7 cellular contexts compared by ENCODE assay signal in genomic region chr11:22193348-22194051, GRCh38. TPM values are rescaled to one million over a fixed set of nuclear protein-coding genes. Genes with fewer than 3 reads are reported as not detected.
DNase-seq lines count a peak whose midpoint lies in the region; ATAC-seq and TF ChIP-seq lines count a peak whose summit lies in the region.

No MANE protein-coding gene starts in this region.

- BruUV-seq in HCT116 (replicated peaks; lab: Mats Ljungman, UMichigan): no TSS peak

- H3K9ac ChIP-seq in HCT116 (ENCODE audit: low read length): peak overlapping the region; percentile 46

- POLR2A ChIA-PET in HCT116 (lab: Charles Lee): no interaction called here

- H4K20me1 ChIP-seq in HCT116 (ENCODE audit: insufficient read depth): no peaks in the 10 kb centered on the region

- TF ChIP-seq POLR2A in GM18505 (IDR thresholded peaks at IDR 0.05; ENCODE audit: borderline replicate concordance, extremely low read depth, insufficient read depth, insufficient read length) (no peak), HCT116 (IDR thresholded peaks at IDR 0.05; ENCODE audit: borderline replicate concordance, extremely low read depth, insufficient read depth, insufficient read length) (no peak), vagina (IDR thresholded peaks at IDR 0.05) (no peak)

- no peak for TF ChIP-seq RAD21 in HCT116 (IDR thresholded peaks at IDR 0.05; ENCODE audit: low read depth)

- no peaks in the 10 kb centered on the region for H3K9me2 ChIP-seq in HCT116 (ENCODE audit: insufficient read depth)

- H3K9me3 ChIP-seq in HCT116 (ENCODE audit: control insufficient read depth in 1 of 2, insufficient read depth in 1 of 2, low read depth in 1 of 2, low read length in 2 of 2) (no peaks in the 10 kb centered on the region), muscle layer of duodenum (ENCODE audit: control insufficient read depth in 1 of 2, low read length in 2 of 2) (no peaks in the 10 kb centered on the region), vagina (no peaks in the 10 kb centered on the region)

- H3K4me2 ChIP-seq in HCT116 (ENCODE audit: low read length): peak overlapping the region; percentile 85

- peaks cover 0 to 8% of the 10 kb centered on the region in 2 experiments; a peak in 1 of 4 replicates for H3K4me1 ChIP-seq in HCT116 (ENCODE audit: control insufficient read depth in 1 of 2, insufficient read depth in 2 of 2, low read length in 2 of 2)
- H3K4me1 ChIP-seq in muscle layer of duodenum (ENCODE audit: control insufficient read depth in 1 of 2, insufficient read depth in 2 of 2, low read length in 2 of 2): peaks cover 0 to 14% of the 10 kb centered on the region in 2 donors
- peaks cover 10% of the 10 kb centered on the region for H3K4me1 ChIP-seq in vagina

- CTCF ChIA-PET in HCT116 (lab: Charles Lee): no interaction called here

- RAD21 ChIA-PET in HCT116 (lab: Charles Lee; ENCODE audit: low non-redundant PET in 1 of 2, low total read pairs in 2 of 2, uncharacterized antibody in 2 of 2, unreplicated experiment in 2 of 2): no interaction called here

- ATAC-seq in GM18505 (IDR thresholded peaks at IDR 0.05; ENCODE audit: unreplicated experiment): peak; percentile 43
- ATAC-seq in HCT116: peak; percentile 46
- peak; percentile 29 for ATAC-seq in esophagus mucosa

- H3K36me3 ChIP-seq in HCT116 (ENCODE audit: control insufficient read depth in 1 of 2, insufficient read depth in 2 of 2, low read length in 2 of 2) (no peaks in the 10 kb centered on the region), muscle layer of duodenum (ENCODE audit: control insufficient read depth in 1 of 2, insufficient read depth in 2 of 2, low read length in 2 of 2) (no peaks in the 10 kb centered on the region), vagina (no peaks in the 10 kb centered on the region)

- H2AFZ ChIP-seq in HCT116 (ENCODE audit: low read depth, low read length, poor library complexity, severe bottlenecking): no peak overlapping the region

- H3K27me3 ChIP-seq in HCT116 (ENCODE audit: insufficient read depth, low read length): no peaks in the 10 kb centered on the region
- H3K27me3 ChIP-seq in muscle layer of duodenum (ENCODE audit: low read depth, low read length): peaks cover 4% of the 10 kb centered on the region
- no peaks in the 10 kb centered on the region for H3K27me3 ChIP-seq in vagina

- H3K4me3 ChIP-seq in HCT116 (replicated peaks in 1 of 2; ENCODE audit: low read depth in 1 of 2, low read length in 2 of 2) (peak overlapping the region; percentile 54 to 64), muscle layer of duodenum (ENCODE audit: low read depth in 1 of 2, low read length in 2 of 2) (peak overlapping the region; percentile 78 to 91), vagina (peak overlapping the region; percentile 39 to 53)

- DNase-seq in HCT116 (ENCODE audit: low read depth, low spot score) (no peak), NCI-H345 treated with DMSO at 0.1 percent for 48 hours (lab: John Stamatoyannopoulos, UW; ENCODE audit: unreplicated experiment) (peak; percentile 52), vagina (ENCODE audit: extremely low spot score in 2 of 2) (no peak), AG08395 (ENCODE audit: low spot score) (no peak)

- intact Hi-C loops in HCT116 (cut with micrococcal nuclease) (no loop called here), vagina (cut with DNase I) (no loop called here)

- H3K27ac ChIP-seq in HCT116 (ENCODE audit: low read depth, low read length) (peak overlapping the region; percentile 32; the same call in 1 of the 2 replicates), muscle layer of duodenum (ENCODE audit: low read length) (peak overlapping the region; percentile 6), vagina (no peak overlapping the region)

- no peaks in the 10 kb centered on the region for H3K79me2 ChIP-seq in HCT116 (ENCODE audit: insufficient read depth, low read length)

- no peak for TF ChIP-seq CTCF in HCT116 (IDR thresholded peaks at IDR 0.05 in 2 of 3, conservative IDR thresholded peaks at IDR 0.05 in 1 of 3; ENCODE audit: borderline replicate concordance in 1 of 3, insufficient read depth in 1 of 3, low read depth in 2 of 3, low read length in 2 of 3)
- TF ChIP-seq CTCF in vagina (IDR thresholded peaks at IDR 0.05): no peak

TF ChIP-seq in HCT116, 20 proteins besides CTCF, POLR2A, EP300 and RAD21:
- no peak for TF ChIP-seq JUND (IDR thresholded peaks at IDR 0.05)

RNA-seq across cellular contexts. Expression of gene ANO5, which starts 0.6 kb away (rescaled TPM):
- total RNA-seq in HCT116 (2021; ENCODE audit: unreplicated experiment): 1.1 TPM
- polyA plus RNA-seq in HCT116 (2012): 0.27 and 0.31 TPM in 2 replicates
- total RNA-seq in esophagus mucosa: 0.20 TPM
- total RNA-seq in vagina: 1.2 TPM
